In genomic region chr17:81143717-81144422, GRCh38 we compare ENCODE assay signal across 34 cellular contexts. TPM values are rescaled to one million over a fixed set of nuclear protein-coding genes. Genes with fewer than 3 reads are reported as not detected.
"Had no signal": no experiment of that assay in that cellular context is flagged by ENCODE, and none has a peak within 500 bp of the region (broad histone marks: within the 10 kb centered on the region; RNA-seq: fewer than 3 reads in every experiment).

No MANE protein-coding gene starts in this region.

- H3K4me1 ChIP-seq: foreskin keratinocyte had no signal

- H3K4me3 ChIP-seq: gastroesophageal sphincter, heart left ventricle, lung, ovary, skin epidermis, spleen, suprapubic skin, thyroid gland, vagina had no signal

- H3K9me3 ChIP-seq: esophagus muscularis mucosa, gastroesophageal sphincter, heart left ventricle, ovary, psoas muscle, spleen, suprapubic skin, thyroid gland, vagina had no signal

- H3K27me3 ChIP-seq: esophagus muscularis mucosa, gastroesophageal sphincter, heart left ventricle, ovary, suprapubic skin, thyroid gland, vagina had no signal

- ATAC-seq: foreskin keratinocyte; stimulated activated memory B cell treated with anti-CD40 and anti-IgM and Interleukin-4, amounts not matched to agents 10 μg/mL and 1 μg/mL and 100 μg/mL, for 72 hours; stimulated activated naive CD8-positive, alpha-beta T cell treated with anti-CD3 and anti-CD28 coated beads, Interleukin-15, Interleukin-2, amounts not matched to agents 100 U/mL and 50 U/mL, for 24 hours had no signal

- DNase-seq: cerebellar nuclear complex; effector memory CD4-positive, alpha-beta T cell; foreskin keratinocyte; heart left ventricle; hippocampal formation; immature natural killer cell; islet precursor cell; kidney glomerular epithelial cell; left ventricle myocardium superior; naive B cell; ovary; psoas muscle; right cardiac atrium; spleen; stimulated activated CD4-positive, alpha-beta T cell treated with anti-CD3 and anti-CD28 coated beads, Interleukin-4, amount 100 ng/mL, for 4 hours; stimulated activated naive CD8-positive, alpha-beta T cell treated with anti-CD3 and anti-CD28 coated beads, Interleukin-15, Interleukin-2, amounts not matched to agents 100 U/mL and 50 U/mL, for 24 hours; thyroid gland; trophoblast cell had no signal

- H3K27ac ChIP-seq: esophagus muscularis mucosa, foreskin keratinocyte, gastroesophageal sphincter, heart left ventricle, ovary, psoas muscle, skin epidermis, suprapubic skin, thyroid gland, vagina had no signal

- H3K36me3 ChIP-seq: esophagus muscularis mucosa, gastroesophageal sphincter, heart left ventricle, ovary, spleen, suprapubic skin, thyroid gland, vagina had no signal

- FAIRE-seq: colon, endothelial cell of umbilical vein had no signal

RNA-seq across cellular contexts. Expression of gene PVALEF, which starts 21.4 kb away (rescaled TPM):
- total RNA-seq: endothelial cell of umbilical vein; epithelial cell of proximal tubule; esophagus muscularis mucosa; fibroblast of lung; foreskin keratinocyte; gastroesophageal sphincter; heart left ventricle; lung; mononuclear cell; natural killer cell treated with Interleukin-12 subunit alpha and Interleukin-12 subunit beta and Interleukin-15 and Interleukin-18, amount 100 ng/mL, for 72 hours; neural crest cell; ovary; psoas muscle; renal cortical epithelial cell; right cardiac atrium; spleen; suprapubic skin; thyroid gland; ureter; vagina had no signal
- polyA plus RNA-seq: endothelial cell of umbilical vein, fibroblast of lung, foreskin keratinocyte, heart left ventricle, immature natural killer cell, lung, ovary, psoas muscle, right cardiac atrium, spleen had no signal
